8 cellular contexts compared by ENCODE assay signal in the genomic region with DNA sequence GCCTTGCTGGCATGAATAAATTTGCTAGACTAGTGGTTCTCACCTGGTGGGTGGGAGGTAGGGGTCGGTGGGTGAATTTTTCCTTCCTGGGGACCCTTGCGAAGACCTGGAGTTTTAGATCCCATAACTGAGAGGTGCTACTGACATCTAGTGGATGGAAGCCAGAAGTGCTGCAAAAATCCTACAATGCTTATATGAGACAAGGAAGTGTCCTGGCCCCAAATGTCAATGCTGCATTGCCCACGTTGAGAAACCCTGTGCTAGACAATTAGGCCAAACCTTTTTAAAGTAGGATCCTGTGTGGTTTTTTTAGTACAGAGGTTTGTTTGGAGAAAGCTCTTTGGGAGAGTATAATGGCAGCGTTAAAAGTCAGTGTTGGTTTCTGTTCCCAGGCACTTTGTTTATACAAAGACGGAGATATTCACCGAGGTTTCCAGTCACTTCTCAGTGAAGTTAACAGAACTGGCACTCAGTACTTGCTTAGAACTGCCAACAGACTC. TPM values are rescaled to one million over a fixed set of nuclear protein-coding genes. Genes with fewer than 3 reads are reported as not detected.
DNase-seq lines count a peak whose midpoint lies in the region; ATAC-seq, FAIRE-seq and TF ChIP-seq lines count a peak whose summit lies in the region.

No MANE protein-coding gene starts in this region.

- H3K27me3 ChIP-seq in KMS-11 (ENCODE audit: insufficient read depth, low read depth) (no peaks in the 10 kb centered on the region), smooth muscle cell (ENCODE audit: low read depth) (no peaks in the 10 kb centered on the region)

- H3K79me2 ChIP-seq in KMS-11 (ENCODE audit: insufficient read depth, low read depth): no peaks in the 10 kb centered on the region
- peaks cover 20% of the 10 kb centered on the region for H3K79me2 ChIP-seq in smooth muscle cell (ENCODE audit: low read depth)

- DNase-seq in NCI-H446 (lab: John Stamatoyannopoulos, UW) (peak; percentile 32 to 76), NCI-H446 treated with DMSO at 0.1 percent for 48 hours (lab: John Stamatoyannopoulos, UW) (no peak), SHP77 (lab: John Stamatoyannopoulos, UW) (peak; percentile 52 to 69), T47D (ENCODE audit: low read depth in 1 of 2, low spot score in 1 of 2) (peak; percentile 13 to 76), smooth muscle cell (lab: John Stamatoyannopoulos, UW; ENCODE audit: unreplicated experiment) (no peak)

- H4K20me1 ChIP-seq in KMS-11 (ENCODE audit: insufficient read depth) (no peaks in the 10 kb centered on the region), smooth muscle cell (ENCODE audit: low read depth) (no peaks in the 10 kb centered on the region)

- H2AFZ ChIP-seq in KMS-11 (ENCODE audit: low read depth) (peak overlapping the region; percentile 69), smooth muscle cell (ENCODE audit: low read depth) (peak overlapping the region; percentile 48)

- in situ Hi-C loops in T47D (cut with HindIII; ENCODE audit: low pct_unique_long_range_greater_than_20kb, low sequenced_read_pairs): no loop called here

- peak; percentile 99 for TF ChIP-seq CTCF in KMS-11 (conservative IDR thresholded peaks at IDR 0.05; ENCODE audit: low read depth, low read length)
- peak; percentile 81 for TF ChIP-seq CTCF in smooth muscle cell (IDR thresholded peaks at IDR 0.05; ENCODE audit: borderline replicate concordance, insufficient read depth, poor library complexity, severe bottlenecking)

- H3K4me1 ChIP-seq in KMS-11 (ENCODE audit: low read depth, poor library complexity, severe bottlenecking): peaks cover 6% of the 10 kb centered on the region
- no peaks in the 10 kb centered on the region for H3K4me1 ChIP-seq in smooth muscle cell (ENCODE audit: low read depth)

- H3K4me3 ChIP-seq in KMS-11 (IDR thresholded peaks at IDR 0.05; ENCODE audit: insufficient read depth, low read depth, low read length) (no peak overlapping the region), smooth muscle cell (peak overlapping the region; percentile 39)

- peak; percentile 77 for ATAC-seq in GM21723 (IDR thresholded peaks at IDR 0.05; ENCODE audit: unreplicated experiment)

- H3K36me3 ChIP-seq in KMS-11 (ENCODE audit: insufficient read depth): no peaks in the 10 kb centered on the region
- peaks cover 6% of the 10 kb centered on the region for H3K36me3 ChIP-seq in smooth muscle cell (ENCODE audit: low read depth)

- peak; percentile 95 for FAIRE-seq in islet of Langerhans (lab: Jason Lieb, UNC)

- no peaks in the 10 kb centered on the region for H3K9me3 ChIP-seq in smooth muscle cell (replicated peaks; ENCODE audit: low read depth)

- no peak overlapping the region for H3K27ac ChIP-seq in KMS-11
- no peak overlapping the region for H3K27ac ChIP-seq in smooth muscle cell (ENCODE audit: low read depth)

- H3K4me2 ChIP-seq in KMS-11 (0 out of 2 replicates have a peak overlapping the region, but pooled peaks have one; percentile 13), smooth muscle cell (peak overlapping the region; percentile 78)

- 26% methylated on average over 6 of the region's 6 CpGs for WGBS in smooth muscle cell (ENCODE audit: low lambda C conversion rate)

- no peak overlapping the region for H3K9ac ChIP-seq in KMS-11
- H3K9ac ChIP-seq in smooth muscle cell (ENCODE audit: low read depth): no peak overlapping the region

- H3F3A ChIP-seq in smooth muscle cell (ENCODE audit: low read depth): no peaks in the 10 kb centered on the region

RNA-seq across cellular contexts. Expression of a gene that starts 9.6 kb away (rescaled TPM):
- total RNA-seq in smooth muscle cell: 13.9 and 20.5 TPM in 2 replicates
- polyA plus RNA-seq in smooth muscle cell: 12.0 and 15.9 TPM in 2 replicates

RNA-seq across cellular contexts. Expression of a gene that starts 30.4 kb away (rescaled TPM):
- total RNA-seq in smooth muscle cell: not detected in 2 replicates
- 0.26 and 0.64 TPM in 2 replicates for polyA plus RNA-seq in smooth muscle cell

Comparison
In these comparisons a context has a peak if more than half of its experiments do, and no peak if none do; other contexts are left out.
1. DNase-seq: peak in NCI-H446 (2 of 2), SHP77 (2 of 2) and T47D (2 of 2); none in NCI-H446 treated with DMSO at 0.1 percent for 48 hours (single experiment) and smooth muscle cell (single experiment).